8 cellular contexts compared by ENCODE assay signal in the genomic region with DNA sequence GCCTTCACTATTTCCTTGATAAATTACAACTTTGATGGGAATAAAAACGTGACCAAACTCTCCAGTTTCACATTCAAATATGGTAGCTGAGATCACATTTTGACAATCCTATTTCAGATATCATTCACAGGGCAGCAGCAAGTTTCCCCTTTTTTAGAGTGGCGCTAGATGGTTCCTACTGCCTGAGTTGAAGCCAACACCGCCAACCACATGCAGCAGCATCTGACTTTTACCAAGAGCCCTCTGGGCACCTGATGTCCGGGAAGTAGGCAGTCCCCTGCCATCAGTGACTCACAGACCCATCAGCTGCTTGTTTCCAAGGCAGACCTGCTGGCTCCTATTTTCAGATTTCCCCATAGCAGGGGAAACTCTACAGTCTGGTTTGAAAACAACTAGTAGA. TPM values are rescaled to one million over a fixed set of nuclear protein-coding genes. Genes with fewer than 3 reads are reported as not detected.
A peak's percentile ranks its signal among the peaks of the same experiment; 100 is the strongest.
DNase-seq lines count a peak whose midpoint lies in the region; ATAC-seq and TF ChIP-seq lines count a peak whose summit lies in the region.

No MANE protein-coding gene starts in this region.

- intact Hi-C loops in PC-3 (cut with micrococcal nuclease) = no loop called here

- no peak for TF ChIP-seq CTCF in PC-3 (conservative IDR thresholded peaks at IDR 0.05; ENCODE audit: low read depth, low read length)

- H3K4me3 ChIP-seq in PC-3 (ENCODE audit: low read length) = no peak overlapping the region
- H3K4me3 ChIP-seq in neuronal stem cell (ENCODE audit: low read length in 2 of 2) = no peak overlapping the region

- no peak overlapping the region for H2BK120ac ChIP-seq in neuronal stem cell (ENCODE audit: low read depth, low read length)

- ATAC-seq in GM21723 (IDR thresholded peaks at IDR 0.05; ENCODE audit: unreplicated experiment) (peak; percentile 33), PC-3 (peak; percentile 48), HG03342 (IDR thresholded peaks at IDR 0.05; ENCODE audit: unreplicated experiment) (no peak), HG03025 (IDR thresholded peaks at IDR 0.05; ENCODE audit: low FRiP score, unreplicated experiment) (no peak)

- H3K9me3 ChIP-seq in PC-3 (ENCODE audit: low read length) = no peaks in the 10 kb centered on the region
- no peaks in the 10 kb centered on the region for H3K9me3 ChIP-seq in neuronal stem cell (replicated peaks in 1 of 2; ENCODE audit: control insufficient read depth in 2 of 2, insufficient read depth in 1 of 2, low read depth in 1 of 2, low read length in 2 of 2)

- no peak overlapping the region for H2AFZ ChIP-seq in PC-3 (ENCODE audit: low read length)
- H2AFZ ChIP-seq in neuronal stem cell (ENCODE audit: low read length) = no peak overlapping the region

- H3K4ac ChIP-seq in neuronal stem cell (ENCODE audit: low read length) = no peak overlapping the region

- peaks cover 8% of the 10 kb centered on the region for H3K79me2 ChIP-seq in PC-3 (ENCODE audit: low read length)

- H2BK5ac ChIP-seq in neuronal stem cell (ENCODE audit: low read length) = no peak overlapping the region

- no peaks in the 10 kb centered on the region for H3F3A ChIP-seq in PC-3 (ENCODE audit: low read length, unreplicated experiment)

- H4K20me1 ChIP-seq in PC-3 (ENCODE audit: low read length) = no peaks in the 10 kb centered on the region

- no peaks in the 10 kb centered on the region for H3K79me1 ChIP-seq in neuronal stem cell (ENCODE audit: low read depth, low read length)

- H2BK15ac ChIP-seq in neuronal stem cell (ENCODE audit: low read length) = no peak overlapping the region

- BruUV-seq in PC-3 (replicated peaks; lab: Mats Ljungman, UMichigan) = no TSS peak

- CTCF ChIA-PET in PC-3 (lab: Charles Lee) = no interaction called here

- no peak overlapping the region for H2AK5ac ChIP-seq in neuronal stem cell (ENCODE audit: low read depth, low read length)

- H3K9me2 ChIP-seq in PC-3 (replicated peaks; ENCODE audit: low read length) = no peaks in the 10 kb centered on the region

- H3K27me3 ChIP-seq in PC-3 (ENCODE audit: low read length) (no peaks in the 10 kb centered on the region), neuronal stem cell (ENCODE audit: control insufficient read depth in 3 of 3, insufficient read depth in 3 of 3, low read depth in 1 of 3, low read length in 3 of 3) (no peaks in the 10 kb centered on the region)

- POLR2A ChIA-PET in PC-3 (lab: Charles Lee; ENCODE audit: unreplicated experiment) = no interaction called here

- H3K4me1 ChIP-seq in PC-3 (ENCODE audit: insufficient read depth, low read length) = peaks cover 17% of the 10 kb centered on the region
- peaks cover 2 to 9% of the 10 kb centered on the region in 2 donors for H3K4me1 ChIP-seq in neuronal stem cell (ENCODE audit: control insufficient read depth in 2 of 2, insufficient read depth in 1 of 2, low read depth in 1 of 2, low read length in 2 of 2)

- H3K36me3 ChIP-seq in PC-3 (ENCODE audit: low read depth, low read length) (no peaks in the 10 kb centered on the region), neuronal stem cell (replicated peaks in 1 of 2; ENCODE audit: control insufficient read depth in 2 of 2, insufficient read depth in 2 of 2, low read length in 2 of 2) (no peaks in the 10 kb centered on the region)

- H3K14ac ChIP-seq in neuronal stem cell (ENCODE audit: low read length) = no peak overlapping the region

- no peak overlapping the region for H4K8ac ChIP-seq in neuronal stem cell (ENCODE audit: low read depth, low read length)

- H3K23ac ChIP-seq in neuronal stem cell (ENCODE audit: low read depth, low read length, poor library complexity) = no peak overlapping the region

- H3K4me2 ChIP-seq in PC-3 (ENCODE audit: low read length) (no peak overlapping the region), neuronal stem cell (ENCODE audit: insufficient read depth, low read length, poor library complexity, severe bottlenecking) (no peak overlapping the region)

- H3K27ac ChIP-seq in PC-3 (ENCODE audit: low read length) = no peak overlapping the region
- H3K27ac ChIP-seq in neuronal stem cell (replicated peaks; ENCODE audit: low read length) = no peak overlapping the region

- H3K18ac ChIP-seq in neuronal stem cell (ENCODE audit: low read length) = no peak overlapping the region

- WGBS in neuronal stem cell (ENCODE audit: extremely low coverage in 2 of 2, insufficient read length in 2 of 2, insufficient replicate concordance in 1 of 2), 2 donors = no CpG with 5 or more reads among the region's 4 CpGs

- no peak overlapping the region for H2BK12ac ChIP-seq in neuronal stem cell (ENCODE audit: low read length)

- H3K9ac ChIP-seq in PC-3 (ENCODE audit: low read length) (no peak overlapping the region), neuronal stem cell (ENCODE audit: low read depth, low read length, poor library complexity) (no peak overlapping the region)

- H4K91ac ChIP-seq in neuronal stem cell (ENCODE audit: low read depth, low read length, poor library complexity) = no peak overlapping the region

- DNase-seq in Daoy (ENCODE audit: low read depth) (peak; percentile 71), PC-3 (peak; percentile 78), fibroblast of gingiva (ENCODE audit: low read depth) (peak; percentile 12), neuronal stem cell (ENCODE audit: low spot score) (no peak), amniotic stem cell (lab: John Stamatoyannopoulos, UW) (no peak)

RNA-seq across cellular contexts. Expression of gene MREG, which starts 4.0 kb away (rescaled TPM):
- 14.8 and 18.0 TPM in 2 replicates for total RNA-seq in Daoy (2014; rRNA removed; shearing (Covaris generic))
- 24.4 and 35.4 TPM in 2 replicates for total RNA-seq in PC-3 (2014; rRNA removed)
- polyA plus RNA-seq in neuronal stem cell (2013, experiment 1 of 2) = 5.0 TPM
- 5.1 TPM for polyA plus RNA-seq in neuronal stem cell (2013, experiment 2 of 2)

Comparison
In these comparisons a context has a peak if more than half of its experiments do, and no peak if none do; other contexts are left out.
1. DNase-seq: peak in Daoy (single experiment), PC-3 (single experiment) and fibroblast of gingiva (single experiment); none in neuronal stem cell (single experiment) and amniotic stem cell (single experiment).
2. ATAC-seq: peak in GM21723 (single experiment) and PC-3 (single experiment); none in HG03342 (single experiment) and HG03025 (single experiment).